ENCODE assay signal across 21 cellular contexts in genomic region chr21:41453761-41454160, GRCh38. TPM values are rescaled to one million over a fixed set of nuclear protein-coding genes. Genes with fewer than 3 reads are reported as not detected.
DNase-seq lines count a peak whose midpoint lies in the region; ATAC-seq, FAIRE-seq and TF ChIP-seq lines count a peak whose summit lies in the region.
"Had no signal": no experiment of that assay in that cellular context is flagged by ENCODE, and none has a peak within 500 bp of the region (broad histone marks: within the 10 kb centered on the region; RNA-seq: fewer than 3 reads in every experiment).

No MANE protein-coding gene starts in this region.

- no peak overlapping the region for H4K8ac ChIP-seq in H1 (ENCODE audit: extremely low read depth, insufficient read depth, low read length)

- H3K23ac ChIP-seq in H1 (ENCODE audit: insufficient read length), result no peak overlapping the region

- no peaks in the 10 kb centered on the region for H3K4me1 ChIP-seq in CD4-positive, alpha-beta memory T cell (ENCODE audit: insufficient read depth, low read length)
- H3K4me1 ChIP-seq in HUES64 (ENCODE audit: insufficient read depth, low read length) (peaks cover 9% of the 10 kb centered on the region; the same call in 1 of the 2 replicates), H1 (replicated peaks in 1 of 4; ENCODE audit: control insufficient read depth in 3 of 4, insufficient read depth in 4 of 4, low read length in 3 of 4) (peaks cover 0 to 10% (median 0%) of the 10 kb centered on the region in 4 experiments; a peak in 3 of 7 replicates), PC-3 (ENCODE audit: insufficient read depth, low read length) (peaks cover 14% of the 10 kb centered on the region)

- H3K4ac ChIP-seq in H1 (replicated peaks; ENCODE audit: insufficient read length, low read depth, low read length), result no peak overlapping the region

- H3K9ac ChIP-seq in HUES64 (ENCODE audit: low read depth, low read length) (no peak overlapping the region), H1 (replicated peaks in 1 of 4; ENCODE audit: extremely low read depth in 1 of 4, low read depth in 3 of 4, low read length in 3 of 4) (no peak overlapping the region), PC-3 (ENCODE audit: low read length) (no peak overlapping the region)
- H3K9ac ChIP-seq: GM23248, KMS-11 had no signal

- no peak overlapping the region for H2BK120ac ChIP-seq in H1 (replicated peaks; ENCODE audit: low read depth, low read length)

- no peak overlapping the region for H3K27ac ChIP-seq in CD4-positive, alpha-beta memory T cell (ENCODE audit: low read depth, low read length)
- H3K27ac ChIP-seq in HUES64 (ENCODE audit: low read depth, low read length) (0 out of 2 replicates have a peak overlapping the region, but pooled peaks have one; percentile 13), H1 (ENCODE audit: low read depth, low read length) (no peak overlapping the region), PC-3 (ENCODE audit: low read length) (no peak overlapping the region)
- H3K27ac ChIP-seq: GM23248, KMS-11, PC-9 had no signal

- FAIRE-seq in H1 (lab: Jason Lieb, UNC), result no peak
- FAIRE-seq: HepG2 had no signal

- no peaks in the 10 kb centered on the region for H3K9me3 Mint-ChIP-seq in activated T-cell treated with anti-CD3 and anti-CD28 coated beads, Interleukin-2, amount 50 U/mL, for 72 hours
- no peaks in the 10 kb centered on the region for H3K9me3 Mint-ChIP-seq in CD4-positive, alpha-beta memory T cell

- H2BK20ac ChIP-seq in H1 (ENCODE audit: low read length), result no peak overlapping the region

- intact Hi-C loops in CD4-positive, alpha-beta memory T cell (cut with micrococcal nuclease), result no loop called here
- intact Hi-C loops in PC-3 (cut with micrococcal nuclease), result loop anchor here (2.0 to 10.0 kb wide), 2 partner anchors 21 to 89 kb away; partner anchors contain the start of gene MX2

- H3K14ac ChIP-seq in H1 (ENCODE audit: insufficient read length), result no peak overlapping the region

- no peak overlapping the region for H3K18ac ChIP-seq in H1 (ENCODE audit: extremely low read depth, low read length)

- 0 out of 2 replicates have a peak overlapping the region, but pooled peaks have one; percentile 37 for H2BK15ac ChIP-seq in H1 (ENCODE audit: low read length)

- H2AK5ac ChIP-seq in H1 (ENCODE audit: low read depth, low read length), result no peak overlapping the region

- H3K23me2 ChIP-seq in H1 (ENCODE audit: low read depth, low read length), result no peaks in the 10 kb centered on the region

- H3K9me3 ChIP-seq in CD4-positive, alpha-beta memory T cell (ENCODE audit: control insufficient read depth in 1 of 2, low read length in 2 of 2), result no peaks in the 10 kb centered on the region
- H3K9me3 ChIP-seq in HUES64 (ENCODE audit: insufficient read depth, low read depth, low read length) (no peaks in the 10 kb centered on the region), H1 (ENCODE audit: insufficient read depth in 2 of 2, low read depth in 1 of 2, low read length in 1 of 2) (peaks cover 0 to 3% of the 10 kb centered on the region in 2 experiments; a peak in 1 of 4 replicates), PC-3 (ENCODE audit: low read length) (no peaks in the 10 kb centered on the region)

- TF ChIP-seq POLR2A in H1 (IDR thresholded peaks at IDR 0.05; ENCODE audit: control extremely low read depth in 1 of 2, low read depth in 2 of 2, low read length in 2 of 2), result no peak

- POLR2A ChIA-PET in CD4-positive, alpha-beta memory T cell (lab: Charles Lee; ENCODE audit: partially characterized antibody), result no interaction called here
- POLR2A ChIA-PET in H1 (lab: Charles Lee; ENCODE audit: partially characterized antibody), result no interaction called here
- POLR2A ChIA-PET in PC-3 (lab: Charles Lee; ENCODE audit: unreplicated experiment), result no interaction called here

- no peak for TF ChIP-seq EP300 in H1 (IDR thresholded peaks at IDR 0.05; ENCODE audit: borderline replicate concordance in 1 of 2, low read depth in 2 of 2, low read length in 2 of 2)

- H3K79me2 ChIP-seq in H1 (ENCODE audit: control insufficient read depth in 1 of 2, insufficient read depth in 2 of 2, low read length in 2 of 2), result no peaks in the 10 kb centered on the region
- H3K79me2 ChIP-seq in PC-3 (ENCODE audit: low read length), result no peaks in the 10 kb centered on the region

- no peak overlapping the region for H2BK5ac ChIP-seq in H1 (ENCODE audit: low read depth, low read length)

- H3K27me3 Mint-ChIP-seq in activated T-cell treated with anti-CD3 and anti-CD28 coated beads, Interleukin-2, amount 50 U/mL, for 72 hours (ENCODE audit: low read depth), result no peaks in the 10 kb centered on the region
- no peaks in the 10 kb centered on the region for H3K27me3 Mint-ChIP-seq in CD4-positive, alpha-beta memory T cell

- H3K4me3 ChIP-seq in CD4-positive, alpha-beta memory T cell (ENCODE audit: low read length in 2 of 2), result no peak overlapping the region
- H3K4me3 ChIP-seq in HUES64 (ENCODE audit: low read length) (no peak overlapping the region), H1 (ENCODE audit: extremely low read depth in 1 of 4, insufficient read depth in 2 of 4, low read depth in 3 of 4, low read length in 4 of 4) (no peak overlapping the region), PC-3 (ENCODE audit: low read length) (no peak overlapping the region)
- H3K4me3 ChIP-seq: GM23248, PC-9 had no signal

- H3K4me3 Mint-ChIP-seq in activated T-cell treated with anti-CD3 and anti-CD28 coated beads, Interleukin-2, amount 50 U/mL, for 72 hours, result no peak overlapping the region
- H3K4me3 Mint-ChIP-seq in CD4-positive, alpha-beta memory T cell, result no peak overlapping the region

- no peaks in the 10 kb centered on the region for H3K27me3 ChIP-seq in CD4-positive, alpha-beta memory T cell (ENCODE audit: insufficient read depth, low read length)
- H3K27me3 ChIP-seq in HUES64 (ENCODE audit: insufficient read depth, low read length) (no peaks in the 10 kb centered on the region), H1 (replicated peaks in 1 of 4; ENCODE audit: control insufficient read depth in 3 of 4, extremely low read depth in 1 of 4, insufficient read depth in 3 of 4, low read length in 3 of 4) (no peaks in the 10 kb centered on the region), PC-3 (ENCODE audit: low read length) (no peaks in the 10 kb centered on the region)

- H4K20me1 ChIP-seq in H1 (replicated peaks in 1 of 2; ENCODE audit: control insufficient read depth in 1 of 2, insufficient read depth in 2 of 2, low read length in 2 of 2) (no peaks in the 10 kb centered on the region), PC-3 (ENCODE audit: low read length) (no peaks in the 10 kb centered on the region)

- no peak overlapping the region for H2BK12ac ChIP-seq in H1 (ENCODE audit: low read depth, low read length)

- H3K36me3 Mint-ChIP-seq in activated T-cell treated with anti-CD3 and anti-CD28 coated beads, Interleukin-2, amount 50 U/mL, for 72 hours (ENCODE audit: insufficient read depth in 2 of 2), result peaks cover 0 to 2% of the 10 kb centered on the region in 2 donors
- H3K36me3 Mint-ChIP-seq in CD4-positive, alpha-beta memory T cell, result peaks cover 55 to 86% of the 10 kb centered on the region in 2 donors

- DNase-seq in activated T-cell treated with anti-CD3 and anti-CD28 coated beads, Interleukin-2, amount 50 U/mL, for 72 hours, result no peak
- DNase-seq in activated T-cell treated with anti-CD3 and anti-CD28 coated beads for 4 hours (no peak), H1 (ENCODE audit: low read depth in 1 of 2, low spot score in 2 of 2) (no peak), PC-3 (no peak), dedifferentiated amniotic fluid mesenchymal stem cell (ENCODE audit: extremely low spot score) (no peak)
- DNase-seq in CD4-positive, alpha-beta memory T cell, result no peak
- DNase-seq: AML-193, DND-41, GDM1, GM23248, NCI-H1092 treated with DMSO at 0.1 percent for 48 hours, NCI-H1694, NCI-H2107, NCI-H345, NCI-H69, PC-9 had no signal

- CTCF ChIA-PET in CD4-positive, alpha-beta memory T cell (lab: Charles Lee; ENCODE audit: partially characterized antibody), result interaction anchor here (7.2 kb wide), 1 partner anchor 170 kb away, joined by 168 read pairs; no protein-coding TSS in a partner anchor
- CTCF ChIA-PET in H1 (lab: Charles Lee; ENCODE audit: partially characterized antibody), result interaction anchor here (2.8 kb wide), 1 partner anchor 170 kb away, joined by 15 read pairs; no protein-coding TSS in a partner anchor
- CTCF ChIA-PET in PC-3 (lab: Charles Lee), result no interaction called here

- no peak for ATAC-seq in activated T-cell treated with anti-CD3 and anti-CD28 coated beads, Interleukin-2, amount 50 U/mL, for 72 hours (replicated peaks in 1 of 2)
- ATAC-seq in PC-3 (no peak), HG03095 (IDR thresholded peaks at IDR 0.05; ENCODE audit: unreplicated experiment) (no peak)
- ATAC-seq: HepG2 had no signal

- no peak overlapping the region for H4K5ac ChIP-seq in H1 (ENCODE audit: insufficient read length, low read depth, low read length)

- H3F3A ChIP-seq in PC-3 (ENCODE audit: low read length, unreplicated experiment), result no peaks in the 10 kb centered on the region

- H3K27ac Mint-ChIP-seq in activated T-cell treated with anti-CD3 and anti-CD28 coated beads, Interleukin-2, amount 50 U/mL, for 72 hours, result peak overlapping the region; percentile 40
- peak overlapping the region in 4 of 7 donors; percentile 1 to 32 (median 22) for H3K27ac Mint-ChIP-seq in CD4-positive, alpha-beta memory T cell

- no peaks in the 10 kb centered on the region for H3K79me1 ChIP-seq in H1 (ENCODE audit: low read depth, low read length)

- no peak overlapping the region for H4K91ac ChIP-seq in H1 (replicated peaks; ENCODE audit: insufficient read length, low read length)

- H3K9me2 ChIP-seq in PC-3 (replicated peaks; ENCODE audit: low read length), result no peaks in the 10 kb centered on the region

- no peaks in the 10 kb centered on the region for H3K4me1 Mint-ChIP-seq in activated T-cell treated with anti-CD3 and anti-CD28 coated beads, Interleukin-2, amount 50 U/mL, for 72 hours (ENCODE audit: low read depth)
- H3K4me1 Mint-ChIP-seq in CD4-positive, alpha-beta memory T cell, result peaks cover 0 to 2% (median 0%) of the 10 kb centered on the region in 4 donors

- 30% methylated on average over 2 of the region's 3 CpGs for WGBS in HUES64
- WGBS in H1 (ENCODE audit: extremely low coverage in 1 of 2, insufficient coverage in 1 of 2, insufficient read length in 1 of 2, insufficient replicate concordance in 2 of 2, low coverage in 1 of 2, low lambda C conversion rate in 2 of 2, missing lambda C conversion rate in 1 of 2), 2 experiments, result 43% methylated on average over 3 of the region's 3 CpGs; no CpG with 5 or more reads in 1 of the 2 experiments

- H3K36me3 ChIP-seq in CD4-positive, alpha-beta memory T cell (ENCODE audit: insufficient read depth, low read length), result peaks cover 56% of the 10 kb centered on the region
- no peaks in the 10 kb centered on the region for H3K36me3 ChIP-seq in HUES64 (ENCODE audit: insufficient read depth, low read length)
- H3K36me3 ChIP-seq in H1 (ENCODE audit: control insufficient read depth in 2 of 4, insufficient read depth in 4 of 4, low read length in 3 of 4), result no peaks in the 10 kb centered on the region
- no peaks in the 10 kb centered on the region for H3K36me3 ChIP-seq in PC-3 (ENCODE audit: low read depth, low read length)

- TF ChIP-seq CTCF in H1 (IDR thresholded peaks at IDR 0.05; ENCODE audit: control extremely low read depth in 1 of 3, insufficient read depth in 1 of 3, low read depth in 1 of 3, low read length in 3 of 3) (no peak), PC-3 (conservative IDR thresholded peaks at IDR 0.05; ENCODE audit: low read depth, low read length) (no peak)

- H3K4me2 ChIP-seq in H1 (ENCODE audit: insufficient read depth in 1 of 2, low read depth in 2 of 2, low read length in 2 of 2) (no peak overlapping the region), PC-3 (ENCODE audit: low read length) (no peak overlapping the region)
- H3K4me2 ChIP-seq: KMS-11, PC-9 had no signal

- H2AFZ ChIP-seq in H1 (ENCODE audit: low read length), result no peak overlapping the region
- no peak overlapping the region for H2AFZ ChIP-seq in PC-3 (ENCODE audit: low read length)
- H2AFZ ChIP-seq: GM23248, PC-9 had no signal

- no peak for TF ChIP-seq RAD21 in H1 (IDR thresholded peaks at IDR 0.05 in 1 of 2, conservative IDR thresholded peaks at IDR 0.05 in 1 of 2; ENCODE audit: low read depth in 2 of 2, low read length in 2 of 2)

- no TSS peak for BruUV-seq in PC-3 (replicated peaks; lab: Mats Ljungman, UMichigan)

- no peak overlapping the region for H3K56ac ChIP-seq in H1 (replicated peaks; ENCODE audit: insufficient read length, low read depth, low read length)

RNA-seq across cellular contexts. Expression of gene MX1, which starts 27.7 kb away (rescaled TPM):
- total RNA-seq in activated T-cell treated with anti-CD3 and anti-CD28 coated beads, Interleukin-2, amount 50 U/mL, for 72 hours, result 100 to 1,000 TPM in 1 of 2 donors, 10 to 100 TPM in 1; 65.2 to 154 TPM
- total RNA-seq in CD4-positive, alpha-beta memory T cell, result 10 to 100 TPM; 73.7 to 75.3 TPM
- polyA plus RNA-seq in CD4-positive, alpha-beta memory T cell, result 10 to 100 TPM; 47.8 to 80.6 TPM
- polyA plus RNA-seq in HUES64 (2013, experiment 1 of 2), result 2.8 TPM
- 2.5 TPM for polyA plus RNA-seq in HUES64 (2013, experiment 2 of 2)
- 3.1 and 3.8 TPM in 2 replicates for total RNA-seq in H1 (2021; fragmentation: NEBNext Ultra II Directional; extraction: Animal tissue kit (Norgen Biotek cat#: 25700))
- 5.1 and 5.7 TPM in 2 replicates for polyA plus RNA-seq in H1 (2011; rRNA removed)
- polyA plus RNA-seq in H1 (2011; cell fraction: cytosol; rRNA removed), result 4.8 TPM
- 9.7 TPM for polyA plus RNA-seq in H1 (2011; cell fraction: nucleus; rRNA removed)
- polyA plus RNA-seq in H1 (2012, experiment 1 of 2), result 3.9 to 7.5 TPM (median 7.1 TPM) in 4 replicates
- 3.5 TPM for polyA plus RNA-seq in H1 (2012, experiment 2 of 2)
- 1.6 TPM for polyA plus RNA-seq in H1 (2013, experiment 1 of 2)
- 1.1 TPM for polyA plus RNA-seq in H1 (2013, experiment 2 of 2)
- 9.2 and 13.0 TPM in 2 replicates for polyA minus RNA-seq in H1 (2011; rRNA and poly(A)+ RNA removed)
- polyA minus RNA-seq in H1 (2011; cell fraction: cytosol; rRNA and poly(A)+ RNA removed), result 7.9 TPM
- 13.8 TPM for polyA minus RNA-seq in H1 (2011; cell fraction: nucleus; rRNA and poly(A)+ RNA removed)
- total RNA-seq in PC-3 (2014; rRNA removed), result 12.6 and 22.0 TPM in 2 replicates

RNA-seq across cellular contexts. Expression of gene TMPRSS2, which starts 54.2 kb away (rescaled TPM):
- not detected for total RNA-seq in activated T-cell treated with anti-CD3 and anti-CD28 coated beads, Interleukin-2, amount 50 U/mL, for 72 hours
- not detected for total RNA-seq in CD4-positive, alpha-beta memory T cell
- not detected for polyA plus RNA-seq in CD4-positive, alpha-beta memory T cell
- 3.9 TPM for polyA plus RNA-seq in HUES64 (2013, experiment 1 of 2)
- 3.0 TPM for polyA plus RNA-seq in HUES64 (2013, experiment 2 of 2)
- total RNA-seq in H1 (2021; fragmentation: NEBNext Ultra II Directional; extraction: Animal tissue kit (Norgen Biotek cat#: 25700)), result 9.2 and 13.2 TPM in 2 replicates
- polyA plus RNA-seq in H1 (2011; rRNA removed), result 10.5 and 11.0 TPM in 2 replicates
- 10.5 TPM for polyA plus RNA-seq in H1 (2011; cell fraction: cytosol; rRNA removed)
- 11.6 TPM for polyA plus RNA-seq in H1 (2011; cell fraction: nucleus; rRNA removed)
- polyA plus RNA-seq in H1 (2012, experiment 1 of 2), result 10.1 to 11.1 TPM (median 10.6 TPM) in 4 replicates
- polyA plus RNA-seq in H1 (2012, experiment 2 of 2), result 4.4 TPM
- polyA plus RNA-seq in H1 (2013, experiment 1 of 2), result 4.3 TPM
- polyA plus RNA-seq in H1 (2013, experiment 2 of 2), result 3.7 TPM
- polyA minus RNA-seq in H1 (2011; rRNA and poly(A)+ RNA removed), result 11.0 and 12.8 TPM in 2 replicates
- 4.9 TPM for polyA minus RNA-seq in H1 (2011; cell fraction: cytosol; rRNA and poly(A)+ RNA removed)
- polyA minus RNA-seq in H1 (2011; cell fraction: nucleus; rRNA and poly(A)+ RNA removed), result 10.0 TPM
- 9.3 and 15.8 TPM in 2 replicates for total RNA-seq in PC-3 (2014; rRNA removed)
- total RNA-seq: GM23248, MCF 10A had no signal
- polyA plus RNA-seq: GM23248 had no signal
